8 cellular contexts compared by ENCODE assay signal in genomic region chr20:37615507-37616425, GRCh38.
DNase-seq lines count a peak whose midpoint lies in the region; ATAC-seq, FAIRE-seq and TF ChIP-seq lines count a peak whose summit lies in the region.

No MANE protein-coding gene starts in this region.

- no peaks in the 10 kb centered on the region for H3K9me1 ChIP-seq in K562 (ENCODE audit: control insufficient read depth, insufficient read depth, low read length)

- no peaks in the 10 kb centered on the region for H3K36me3 Mint-ChIP-seq in mesothelial cell of epicardium

- peaks cover 5% of the 10 kb centered on the region; the same call in 1 of the 2 replicates for H4K20me1 ChIP-seq in K562 (replicated peaks; ENCODE audit: control insufficient read depth, insufficient read depth, low read length)

- POLR2A ChIA-PET in K562 (lab: Yijun Ruan, JAX), result interaction anchor here (0.9 kb wide), 1 partner anchor 120 kb away, joined by 4 read pairs; no protein-coding TSS in a partner anchor

- BruUV-seq in K562 (replicated peaks; lab: Mats Ljungman, UMichigan), result no TSS peak

- no peak overlapping the region for H3K4me2 ChIP-seq in K562 (ENCODE audit: insufficient read depth, low read length)

- H3K4me3 ChIP-seq in Jurkat, Clone E6-1 (ENCODE audit: low read length), result no peak overlapping the region
- H3K4me3 ChIP-seq in K562 (no peak overlapping the region), stomach (no peak overlapping the region), coronary artery (no peak overlapping the region)

- peak; percentile 50 for DNase-seq in COLO668 (lab: John Stamatoyannopoulos, UW; ENCODE audit: unreplicated experiment)
- peak; percentile 66 for DNase-seq in Jurkat, Clone E6-1 (ENCODE audit: low read depth, low spot score)
- DNase-seq in T-helper 2 cell, result peak in 4 of 5 experiments; percentile 6 to 50 (median 30)
- peak; percentile 65 to 71 (median 70) for DNase-seq in K562 (ENCODE audit: extremely low read depth in 1 of 4, low spot score in 3 of 4)
- DNase-seq in mesothelial cell of epicardium (ENCODE audit: low spot score in 2 of 2, unreplicated experiment in 2 of 2), result peak in 1 of 2 experiments; percentile 43
- DNase-seq in stomach, result peak; percentile 55
- DNase-seq in coronary artery (ENCODE audit: low spot score), result no peak

- H3K79me2 ChIP-seq in K562 (ENCODE audit: control insufficient read depth, insufficient read depth, low read length), result no peaks in the 10 kb centered on the region

- CTCF ChIA-PET in K562 (lab: Yijun Ruan, JAX; ENCODE audit: low intra/inter-chr PET ratio), result interaction anchor here (0.7 to 1.0 kb wide), 2 partner anchors 11 to 18 kb away, joined by 3 read pairs; no protein-coding TSS in a partner anchor

- intact Hi-C loops in K562 (cut with micrococcal nuclease), result no loop called here
- intact Hi-C loops in stomach (cut with DNase I; ENCODE audit: low total_unique reads), result no loop called here

- H3K27ac ChIP-seq in K562 (ENCODE audit: extremely low read depth, low read depth, low read length) (no peak overlapping the region), stomach (no peak overlapping the region), coronary artery (no peak overlapping the region)

- 0% methylated on average over 6 of the region's 6 CpGs for WGBS in K562 (ENCODE audit: insufficient coverage, low coverage, missing lambda C conversion rate)
- 23 to 31% (median 27%) methylated on average over 6 of the region's 6 CpGs for WGBS in stomach, 5 donors

- no peak overlapping the region for H3K9ac ChIP-seq in K562 (ENCODE audit: insufficient read depth in 1 of 2, low read depth in 2 of 2, low read length in 2 of 2)

- in situ Hi-C loops in K562 (cut with MboI), result no loop called here

- peak; percentile 90 for ATAC-seq in K562
- no peak for ATAC-seq in HG03097 (IDR thresholded peaks at IDR 0.05; ENCODE audit: low FRiP score, unreplicated experiment)

- H3K4me3 Mint-ChIP-seq in mesothelial cell of epicardium, result no peak overlapping the region

- H3K9me3 ChIP-seq in K562 (replicated peaks; ENCODE audit: control insufficient read depth, insufficient read depth, low read depth, low read length) (no peaks in the 10 kb centered on the region), stomach (peaks cover 0 to 7% (median 0%) of the 10 kb centered on the region in 4 donors)

- no peak overlapping the region for H3K27ac Mint-ChIP-seq in mesothelial cell of epicardium

- H3K27me3 ChIP-seq in K562 (ENCODE audit: control insufficient read depth in 2 of 2, insufficient read depth in 2 of 2, low read length in 2 of 2) (peaks cover 0 to 12% of the 10 kb centered on the region in 2 experiments; a peak in 2 of 5 replicates), stomach (peaks cover 0 to 32% (median 6%) of the 10 kb centered on the region in 3 donors)

- no peak overlapping the region for H2AFZ ChIP-seq in K562 (ENCODE audit: low read depth, low read length)

- no peaks in the 10 kb centered on the region for H3K36me3 ChIP-seq in K562 (ENCODE audit: control insufficient read depth, insufficient read depth, low read length)
- H3K36me3 ChIP-seq in stomach, result no peaks in the 10 kb centered on the region

- FAIRE-seq in K562 (lab: Jason Lieb, UNC), result peak; percentile 87

- no peak for TF ChIP-seq POLR2A in K562 (conservative IDR thresholded peaks at IDR 0.05)
- TF ChIP-seq POLR2A in stomach (IDR thresholded peaks at IDR 0.05), result no peak

- peak in 1 of 2 experiments; percentile 63; a peak in 3 of 4 replicates for TF ChIP-seq RAD21 in K562 (CRISPR knock-in tag; conservative IDR thresholded peaks at IDR 0.05 in 1 of 2, IDR thresholded peaks at IDR 0.05 in 1 of 2)

- TF ChIP-seq EP300 in K562 (IDR thresholded peaks at IDR 0.05; ENCODE audit: low read length), result no peak
- TF ChIP-seq EP300 in stomach (IDR thresholded peaks at IDR 0.05), result no peak

- H3K27me3 Mint-ChIP-seq in mesothelial cell of epicardium (ENCODE audit: low read depth), result peaks cover 53% of the 10 kb centered on the region

- H3K9me3 Mint-ChIP-seq in mesothelial cell of epicardium, result no peaks in the 10 kb centered on the region

- H3K4me1 Mint-ChIP-seq in mesothelial cell of epicardium, result no peaks in the 10 kb centered on the region

- peak; percentile 70 to 78 (median 75) for TF ChIP-seq CTCF in K562 (IDR thresholded peaks at IDR 0.05 in 2 of 3, conservative IDR thresholded peaks at IDR 0.05 in 1 of 3; ENCODE audit: insufficient read depth in 2 of 3, low read depth in 1 of 3, low read length in 3 of 3)
- peak; percentile 85 for TF ChIP-seq CTCF in mesothelial cell of epicardium (IDR thresholded peaks at IDR 0.05; ENCODE audit: unreplicated experiment)
- peak in 3 of 7 experiments; percentile 35 to 72 (median 66) for TF ChIP-seq CTCF in stomach (IDR thresholded peaks at IDR 0.05)
- TF ChIP-seq CTCF in coronary artery (IDR thresholded peaks at IDR 0.05), result no peak

- no peaks in the 10 kb centered on the region for H3K4me1 ChIP-seq in K562 (replicated peaks in 1 of 2; ENCODE audit: control insufficient read depth in 2 of 2, insufficient read depth in 2 of 2, low read length in 2 of 2)
- no peaks in the 10 kb centered on the region for H3K4me1 ChIP-seq in stomach

TF ChIP-seq in K562, 482 proteins besides CTCF, POLR2A, EP300 and RAD21:
- TF ChIP-seq FOXK1 (CRISPR knock-in tag; IDR thresholded peaks at IDR 0.05; ENCODE audit: borderline replicate concordance) (no peak), DNMT1 (IDR thresholded peaks at IDR 0.05) (no peak), RBM22 (IDR thresholded peaks at IDR 0.05; ENCODE audit: low read depth, low read length, poor library complexity, severe bottlenecking) (no peak), HMBOX1 (IDR thresholded peaks at IDR 0.05) (0 out of 2 replicates have a peak, but pooled peaks have one; percentile 39), SMC3 (conservative IDR thresholded peaks at IDR 0.05; ENCODE audit: insufficient read depth, low read depth, low read length) (peak; percentile 42; the same call in 1 of the 2 replicates), MAFF (IDR thresholded peaks at IDR 0.05; ENCODE audit: low read length) (no peak), RFX1 (IDR thresholded peaks at IDR 0.05) (peak; percentile 62), ZKSCAN3 (CRISPR knock-in tag; IDR thresholded peaks at IDR 0.05) (no peak), POLR2B (IDR thresholded peaks at IDR 0.05; ENCODE audit: low read depth, partially characterized antibody) (no peak), TBP (optimal IDR thresholded peaks at IDR 0.05; ENCODE audit: low read depth, low read length) (peak; percentile 23), NR4A1 (CRISPR knock-in tag; IDR thresholded peaks at IDR 0.05) (no peak), NR4A1 (tag; IDR thresholded peaks at IDR 0.05) (no peak), GABPB1 (CRISPR knock-in tag; IDR thresholded peaks at IDR 0.05) (no peak), CXXC5 (CRISPR knock-in tag; IDR thresholded peaks at IDR 0.05) (no peak), ZNF408 (CRISPR knock-in tag; IDR thresholded peaks at IDR 0.05; ENCODE audit: low read depth) (no peak), ZNF174 (CRISPR knock-in tag; IDR thresholded peaks at IDR 0.05) (no peak)
- TF ChIP-seq, protein P1, sequence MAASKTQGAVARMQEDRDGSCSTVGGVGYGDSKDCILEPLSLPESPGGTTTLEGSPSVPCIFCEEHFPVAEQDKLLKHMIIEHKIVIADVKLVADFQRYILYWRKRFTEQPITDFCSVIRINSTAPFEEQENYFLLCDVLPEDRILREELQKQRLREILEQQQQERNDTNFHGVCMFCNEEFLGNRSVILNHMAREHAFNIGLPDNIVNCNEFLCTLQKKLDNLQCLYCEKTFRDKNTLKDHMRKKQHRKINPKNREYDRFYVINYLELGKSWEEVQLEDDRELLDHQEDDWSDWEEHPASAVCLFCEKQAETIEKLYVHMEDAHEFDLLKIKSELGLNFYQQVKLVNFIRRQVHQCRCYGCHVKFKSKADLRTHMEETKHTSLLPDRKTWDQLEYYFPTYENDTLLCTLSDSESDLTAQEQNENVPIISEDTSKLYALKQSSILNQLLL (CRISPR knock-in tag; IDR thresholded peaks at IDR 0.05; ENCODE audit: borderline replicate concordance), result no peak
- TF ChIP-seq, protein P2, sequence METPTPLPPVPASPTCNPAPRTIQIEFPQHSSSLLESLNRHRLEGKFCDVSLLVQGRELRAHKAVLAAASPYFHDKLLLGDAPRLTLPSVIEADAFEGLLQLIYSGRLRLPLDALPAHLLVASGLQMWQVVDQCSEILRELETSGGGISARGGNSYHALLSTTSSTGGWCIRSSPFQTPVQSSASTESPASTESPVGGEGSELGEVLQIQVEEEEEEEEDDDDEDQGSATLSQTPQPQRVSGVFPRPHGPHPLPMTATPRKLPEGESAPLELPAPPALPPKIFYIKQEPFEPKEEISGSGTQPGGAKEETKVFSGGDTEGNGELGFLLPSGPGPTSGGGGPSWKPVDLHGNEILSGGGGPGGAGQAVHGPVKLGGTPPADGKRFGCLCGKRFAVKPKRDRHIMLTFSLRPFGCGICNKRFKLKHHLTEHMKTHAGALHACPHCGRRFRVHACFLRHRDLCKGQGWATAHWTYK (CRISPR knock-in tag; IDR thresholded peaks at IDR 0.05), result no peak
